8 cellular contexts compared by ENCODE assay signal in the genomic region with DNA sequence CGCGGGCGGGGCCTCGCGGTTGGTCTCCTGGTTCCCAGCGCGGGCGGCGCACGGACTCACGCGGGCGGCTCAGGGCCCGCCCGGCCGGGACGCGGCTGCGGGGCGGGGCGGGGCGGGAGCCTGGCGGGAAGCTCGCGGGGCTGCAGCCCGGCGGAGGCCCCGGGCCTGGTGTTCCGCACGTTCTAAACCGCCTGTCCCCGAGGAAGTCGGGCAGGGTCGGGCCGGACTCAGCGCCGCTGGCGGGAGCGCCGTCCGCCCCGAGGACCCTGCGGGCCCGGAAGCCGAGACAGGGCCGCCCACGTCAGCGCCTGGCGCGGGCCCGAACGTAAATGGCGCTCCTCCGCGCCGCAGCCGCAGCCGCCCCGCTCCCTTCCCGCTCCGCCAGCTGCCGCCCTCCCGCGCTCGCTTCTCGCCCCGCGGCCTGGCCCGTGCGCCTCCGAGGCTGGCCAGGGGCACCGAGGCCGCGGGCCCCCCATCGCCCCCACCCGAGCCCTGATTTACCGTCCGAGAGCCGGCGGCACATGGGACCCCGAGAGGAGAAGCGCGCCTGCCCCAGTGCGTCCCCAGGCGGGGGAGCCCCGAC. TPM values are rescaled to one million over a fixed set of nuclear protein-coding genes. Genes with fewer than 3 reads are reported as not detected.
DNase-seq lines count a peak whose midpoint lies in the region; ATAC-seq and TF ChIP-seq lines count a peak whose summit lies in the region.

No MANE protein-coding gene starts in this region.

- H4K91ac ChIP-seq in IMR-90 (ENCODE audit: insufficient read depth, low read depth, low read length) = peak overlapping the region; percentile 39

- no peak overlapping the region for H2BK20ac ChIP-seq in IMR-90 (ENCODE audit: low read depth, low read length)

- H4K5ac ChIP-seq in IMR-90 (ENCODE audit: low read depth, low read length) = peak overlapping the region; percentile 39

- peak overlapping the region; percentile 80 for H3K27ac ChIP-seq in IMR-90 (ENCODE audit: insufficient read depth, low read length)
- H3K27ac ChIP-seq in SK-N-MC = peak overlapping the region; percentile 93
- H3K27ac ChIP-seq in ovary = peak overlapping the region; percentile 76 to 97
- H3K27ac ChIP-seq in thymus (ENCODE audit: low read depth) = peak overlapping the region; percentile 98

- H3K36me3 Mint-ChIP-seq in activated naive CD4-positive, alpha-beta T cell treated with anti-CD3 and anti-CD28 coated beads, Interleukin-2, amount 50 U/mL, for 24 hours = peaks cover 2% of the 10 kb centered on the region

- POLR2A ChIA-PET in IMR-90 (lab: Charles Lee; ENCODE audit: unreplicated experiment) = interaction anchor here (0.6 kb wide), 1 partner anchor 100 kb away, joined by 3 read pairs; no protein-coding TSS in a partner anchor

- H3K4me3 Mint-ChIP-seq in activated naive CD4-positive, alpha-beta T cell treated with anti-CD3 and anti-CD28 coated beads, Interleukin-2, amount 50 U/mL, for 24 hours = peak overlapping the region; percentile 95

- peak overlapping the region; percentile 74; the same call in 1 of the 2 replicates for H2AK5ac ChIP-seq in IMR-90 (ENCODE audit: low read depth, low read length)

- H3K9me1 ChIP-seq in IMR-90 (ENCODE audit: insufficient read depth, low read length) = peaks cover 20% of the 10 kb centered on the region

- H3K27me3 Mint-ChIP-seq in activated naive CD4-positive, alpha-beta T cell treated with anti-CD3 and anti-CD28 coated beads, Interleukin-2, amount 50 U/mL, for 24 hours = no peaks in the 10 kb centered on the region

- H3K4me3 ChIP-seq in IMR-90 (ENCODE audit: insufficient read depth, low read depth, low read length) (peak overlapping the region; percentile 62), SK-N-MC (peak overlapping the region; percentile 87), ovary (peak overlapping the region; percentile 83), thymus (ENCODE audit: low read length) (peak overlapping the region; percentile 94)

- H3K4ac ChIP-seq in IMR-90 (ENCODE audit: low read depth, low read length) = peak overlapping the region; percentile 88

- peak; percentile 41 for ATAC-seq in GM21526 (IDR thresholded peaks at IDR 0.05; ENCODE audit: low FRiP score, unreplicated experiment)
- ATAC-seq in IMR-90 (ENCODE audit: low read depth) = peak; percentile 82

- no peak overlapping the region for H2BK15ac ChIP-seq in IMR-90 (ENCODE audit: low read depth, low read length)

- peak overlapping the region; percentile 90 for H3K14ac ChIP-seq in IMR-90 (replicated peaks; ENCODE audit: low read depth, low read length)

- peak overlapping the region; percentile 92; the same call in 1 of the 2 replicates for H3K23ac ChIP-seq in IMR-90 (ENCODE audit: low read depth, low read length)

- peak overlapping the region; percentile 92 to 94 for H4K8ac ChIP-seq in IMR-90 (ENCODE audit: low read depth in 2 of 2, low read length in 2 of 2)

- H3K9me3 ChIP-seq in IMR-90 (ENCODE audit: control insufficient read depth, insufficient read depth, low read length) = peaks cover 25% of the 10 kb centered on the region
- no peaks in the 10 kb centered on the region for H3K9me3 ChIP-seq in SK-N-MC (ENCODE audit: low read depth, low read length)
- H3K9me3 ChIP-seq in ovary = no peaks in the 10 kb centered on the region
- H3K9me3 ChIP-seq in thymus (ENCODE audit: control insufficient read depth) = peaks cover 1% of the 10 kb centered on the region

- H3K4me2 ChIP-seq in IMR-90 (ENCODE audit: low read depth, low read length) = peak overlapping the region; percentile 77

- H4K20me1 ChIP-seq in IMR-90 (ENCODE audit: insufficient read depth, low read length) = peaks cover 32% of the 10 kb centered on the region

- TF ChIP-seq EP300 in ovary (IDR thresholded peaks at IDR 0.05) = no peak

- H2BK5ac ChIP-seq in IMR-90 (ENCODE audit: low read depth, low read length, poor library complexity, severe bottlenecking) = peak overlapping the region; percentile 90

- 1% methylated on average over 57 of the region's 86 CpGs; no CpG with 5 or more reads in 1 of the 2 experiments for WGBS in IMR-90 (ENCODE audit: extremely low coverage in 2 of 2, insufficient read length in 1 of 2), 2 experiments
- WGBS in ovary, 3 donors = 0 to 1% (median 0%) methylated on average over 1 to 86 of the region's 86 CpGs
- WGBS in thymus = under 1% methylated on average over 86 of the region's 86 CpGs

- intact Hi-C loops in IMR-90 (cut with micrococcal nuclease) = loop anchor here (1.0 kb wide), 1 partner anchor 97 kb away; no protein-coding TSS in a partner anchor
- intact Hi-C loops in head of caudate nucleus (cut with DNase I) = loop anchor here (2.0 to 10.0 kb wide), 2 partner anchors 40 to 84 kb away; a partner anchor contains a TSS
- intact Hi-C loops in ovary (cut with DNase I) = loop anchor here (2.0 to 5.0 kb wide), 5 partner anchors 37 to 98 kb away; a partner anchor contains a TSS

- TF ChIP-seq CTCF in IMR-90 (conservative IDR thresholded peaks at IDR 0.05; ENCODE audit: low read depth, low read length) (no peak), ovary (IDR thresholded peaks at IDR 0.05) (no peak)

- DNase-seq in EH (ENCODE audit: low read depth) = peak; percentile 86
- DNase-seq in IMR-90 = peak; percentile 86
- DNase-seq in SK-N-MC (ENCODE audit: low read depth, low spot score) = no peak
- DNase-seq in head of caudate nucleus = peak; percentile 40 to 95 (median 90)
- peak; percentile 84 to 91 (median 87) for DNase-seq in ovary

- CTCF ChIA-PET in IMR-90 (lab: Yijun Ruan, JAX) = no interaction called here

- H3K36me3 ChIP-seq in IMR-90 (ENCODE audit: control insufficient read depth, insufficient read depth, low read length) = peaks cover 13% of the 10 kb centered on the region
- peaks cover 15% of the 10 kb centered on the region; the same call in 1 of the 2 replicates for H3K36me3 ChIP-seq in SK-N-MC (ENCODE audit: insufficient read depth, low read length)
- H3K36me3 ChIP-seq in ovary = no peaks in the 10 kb centered on the region
- peaks cover 5% of the 10 kb centered on the region for H3K36me3 ChIP-seq in thymus (ENCODE audit: control insufficient read depth, insufficient read depth)

- H3K4me1 ChIP-seq in IMR-90 (ENCODE audit: control insufficient read depth, insufficient read depth, low read length) = peaks cover 19% of the 10 kb centered on the region
- peaks cover 38% of the 10 kb centered on the region for H3K4me1 ChIP-seq in ovary (ENCODE audit: insufficient read depth)
- peaks cover 29% of the 10 kb centered on the region for H3K4me1 ChIP-seq in thymus (ENCODE audit: control insufficient read depth, insufficient read depth, low read length)

- peak overlapping the region; percentile 96 for H2AK9ac ChIP-seq in IMR-90 (replicated peaks; ENCODE audit: low read depth, low read length, poor library complexity)

- peak overlapping the region; percentile 98 for H3K27ac Mint-ChIP-seq in activated naive CD4-positive, alpha-beta T cell treated with anti-CD3 and anti-CD28 coated beads, Interleukin-2, amount 50 U/mL, for 24 hours

- no peak overlapping the region for H2BK120ac ChIP-seq in IMR-90 (ENCODE audit: low read depth, low read length)

- H3K56ac ChIP-seq in IMR-90 (ENCODE audit: extremely low read depth, insufficient read depth, low read length) = peak overlapping the region; percentile 66; the same call in 1 of the 2 replicates

- H3K4me1 Mint-ChIP-seq in activated naive CD4-positive, alpha-beta T cell treated with anti-CD3 and anti-CD28 coated beads, Interleukin-2, amount 50 U/mL, for 24 hours = peaks cover 72% of the 10 kb centered on the region

- H3K79me1 ChIP-seq in IMR-90 (ENCODE audit: low read depth in 1 of 2, low read length in 2 of 2) = peaks cover 22 to 46% of the 10 kb centered on the region in 2 experiments

- H3K9ac ChIP-seq in IMR-90 (ENCODE audit: low read depth, low read length) = peak overlapping the region; percentile 54
- H3K9ac ChIP-seq in SK-N-MC (ENCODE audit: insufficient read length) = peak overlapping the region; percentile 90

- in situ Hi-C loops in IMR-90 (cut with MboI; ENCODE audit: low sequenced_read_pairs) = no loop called here

- TF ChIP-seq POLR2A in IMR-90 (IDR thresholded peaks at IDR 0.05; ENCODE audit: low read depth, low read length) = peak; percentile 58; the same call in 1 of the 2 replicates
- TF ChIP-seq POLR2A in ovary (IDR thresholded peaks at IDR 0.05) = no peak

- no peak for TF ChIP-seq RAD21 in IMR-90 (IDR thresholded peaks at IDR 0.05; ENCODE audit: low read length)

- peak overlapping the region; percentile 13; the same call in 1 of the 2 replicates for H3K18ac ChIP-seq in IMR-90 (ENCODE audit: low read depth, low read length)

- H2AFZ ChIP-seq in IMR-90 (replicated peaks; ENCODE audit: low read length, poor library complexity) = peak overlapping the region; percentile 95

- no peaks in the 10 kb centered on the region for H3K9me3 Mint-ChIP-seq in activated naive CD4-positive, alpha-beta T cell treated with anti-CD3 and anti-CD28 coated beads, Interleukin-2, amount 50 U/mL, for 24 hours

- no peaks in the 10 kb centered on the region for H3K27me3 ChIP-seq in IMR-90 (ENCODE audit: control insufficient read depth, insufficient read depth, low read length)
- no peaks in the 10 kb centered on the region for H3K27me3 ChIP-seq in ovary
- H3K27me3 ChIP-seq in thymus (ENCODE audit: control insufficient read depth, insufficient read depth) = no peaks in the 10 kb centered on the region

- dilution Hi-C loops in IMR-90 (cut with HindIII; ENCODE audit: low sequenced_read_pairs, unreplicated experiment) = no loop called here

- no TSS peak for BruUV-seq in IMR-90 (replicated peaks; lab: Mats Ljungman, UMichigan)

TF ChIP-seq in IMR-90, 13 proteins besides CTCF, POLR2A, EP300 and RAD21 (continues in another document):
- TF ChIP-seq SMC3 (IDR thresholded peaks at IDR 0.05; ENCODE audit: low read depth, low read length) (no peak), CHD1 (IDR thresholded peaks at IDR 0.05; ENCODE audit: low read depth, low read length) (no peak), RFX5 (IDR thresholded peaks at IDR 0.05; ENCODE audit: low read depth, low read length) (no peak), CEBPB (IDR thresholded peaks at IDR 0.05; ENCODE audit: low read depth, low read length) (no peak), MXI1 (IDR thresholded peaks at IDR 0.05; ENCODE audit: borderline replicate concordance, low read depth, low read length) (peak; percentile 11; the same call in 1 of the 2 replicates), RCOR1 (IDR thresholded peaks at IDR 0.05; ENCODE audit: insufficient replicate concordance, low read length) (no peak)

RNA-seq across cellular contexts. Expression of a gene that starts 0.3 kb away (rescaled TPM):
- 147 TPM in 2 replicates for total RNA-seq in IMR-90 (2012; rRNA removed)
- polyA plus RNA-seq in IMR-90 (2012; rRNA removed) = 212 and 237 TPM in 2 replicates
- 167 and 315 TPM in 2 replicates for polyA plus RNA-seq in IMR-90 (2012; cell fraction: cytosol; rRNA removed)
- polyA plus RNA-seq in IMR-90 (2012; cell fraction: nucleus; rRNA removed; ENCODE audit: low replicate concordance) = 377 and 892 TPM in 2 replicates
- total RNA-seq in ovary = 100 to 1,000 TPM in 6 of 7 donors, 10 to 100 TPM in 1; 89.5 to 231 (median 154) TPM
- 100 to 1,000 TPM in 1 of 2 donors, 10 to 100 TPM in 1; 45.7 to 124 TPM for polyA plus RNA-seq in ovary
- 188 TPM for polyA plus RNA-seq in thymus

RNA-seq across cellular contexts. Expression of a gene that starts 40.5 kb away (rescaled TPM):
- total RNA-seq in IMR-90 (2012; rRNA removed) (61.5 and 77.2 TPM in 2 replicates), ovary (10 to 100 TPM; 48.3 to 71.3 (median 56.7) TPM)
- polyA plus RNA-seq in IMR-90 (2012; rRNA removed) (108 and 120 TPM in 2 replicates), ovary (10 to 100 TPM; 23.8 to 60.7 TPM), thymus (113 TPM)
- polyA plus RNA-seq in IMR-90 (2012; cell fraction: cytosol; rRNA removed) = 108 and 119 TPM in 2 replicates
- polyA plus RNA-seq in IMR-90 (2012; cell fraction: nucleus; rRNA removed; ENCODE audit: low replicate concordance) = 179 and 309 TPM in 2 replicates
